In the genomic region with DNA sequence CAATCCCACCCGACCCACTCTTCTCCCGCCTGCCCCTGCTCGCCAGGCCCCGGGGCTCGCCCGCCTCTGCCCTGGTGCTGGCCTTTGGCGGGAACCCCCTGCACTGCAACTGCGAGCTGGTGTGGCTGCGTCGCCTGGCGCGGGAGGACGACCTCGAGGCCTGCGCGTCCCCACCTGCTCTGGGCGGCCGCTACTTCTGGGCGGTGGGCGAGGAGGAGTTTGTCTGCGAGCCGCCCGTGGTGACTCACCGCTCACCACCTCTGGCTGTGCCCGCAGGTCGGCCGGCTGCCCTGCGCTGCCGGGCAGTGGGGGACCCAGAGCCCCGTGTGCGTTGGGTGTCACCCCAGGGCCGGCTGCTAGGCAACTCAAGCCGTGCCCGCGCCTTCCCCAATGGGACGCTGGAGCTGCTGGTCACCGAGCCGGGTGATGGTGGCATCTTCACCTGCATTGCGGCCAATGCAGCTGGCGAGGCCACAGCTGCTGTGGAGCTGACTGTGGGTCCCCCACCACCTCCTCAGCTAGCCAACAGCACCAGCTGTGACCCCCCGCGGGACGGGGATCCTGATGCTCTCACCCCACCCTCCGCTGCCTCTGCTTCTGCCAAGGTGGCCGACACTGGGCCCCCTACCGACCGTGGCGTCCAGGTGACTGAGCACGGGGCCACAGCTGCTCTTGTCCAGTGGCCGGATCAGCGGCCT, we compare ENCODE assay signal across 17 cellular contexts. TPM values are rescaled to one million over a fixed set of nuclear protein-coding genes. Genes with fewer than 3 reads are reported as not detected.
DNase-seq lines count a peak whose midpoint lies in the region; ATAC-seq, FAIRE-seq and TF ChIP-seq lines count a peak whose summit lies in the region.
"Had no signal": no experiment of that assay in that cellular context is flagged by ENCODE, and none has a peak within 500 bp of the region (broad histone marks: within the 10 kb centered on the region; RNA-seq: fewer than 3 reads in every experiment).

No MANE protein-coding gene starts in this region.

- H3K9ac ChIP-seq in HepG2 (ENCODE audit: insufficient read depth, low read depth, low read length) = no peak overlapping the region
- H3K9ac ChIP-seq: BLaER1 had no signal

- H3K27ac Mint-ChIP-seq in T-helper 17 cell (peak overlapping the region; percentile 51), T-cell (no peak overlapping the region)
- no peak overlapping the region for H3K27ac Mint-ChIP-seq in CD8-positive, alpha-beta memory T cell
- H3K27ac Mint-ChIP-seq: GM23338 had no signal

- H3K4me2 ChIP-seq in HepG2 (ENCODE audit: low read depth, low read length) = no peak overlapping the region
- H3K4me2 ChIP-seq: BLaER1, GM23338 had no signal

- peak overlapping the region; percentile 41 for H3K4me3 Mint-ChIP-seq in T-helper 17 cell
- H3K4me3 Mint-ChIP-seq in CD8-positive, alpha-beta memory T cell = no peak overlapping the region
- peak overlapping the region in 1 of 3 donors; percentile 84 for H3K4me3 Mint-ChIP-seq in T-cell
- H3K4me3 Mint-ChIP-seq: GM23338 had no signal

- no peak for TF ChIP-seq RAD21 in HepG2 (CRISPR knock-in tag; IDR thresholded peaks at IDR 0.05)

- no peaks in the 10 kb centered on the region; a peak in 1 of 5 replicates for H3K27me3 ChIP-seq in HepG2 (ENCODE audit: control insufficient read depth in 1 of 2, insufficient read depth in 2 of 2, low read length in 2 of 2)
- H3K27me3 ChIP-seq in CD8-positive, alpha-beta memory T cell (ENCODE audit: insufficient read depth, low read length, poor library complexity, severe bottlenecking) = no peaks in the 10 kb centered on the region

- 94% methylated on average over 30 of the region's 51 CpGs for WGBS in HepG2 (ENCODE audit: low lambda C conversion rate)

- no peaks in the 10 kb centered on the region for H3K27me3 Mint-ChIP-seq in T-helper 17 cell
- peaks cover 0 to 2% of the 10 kb centered on the region in 2 donors for H3K27me3 Mint-ChIP-seq in CD8-positive, alpha-beta memory T cell
- H3K27me3 Mint-ChIP-seq in T-cell = no peaks in the 10 kb centered on the region

- H3K4me1 ChIP-seq in HepG2 (ENCODE audit: insufficient read depth, low read length) = peaks cover 38% of the 10 kb centered on the region
- peaks cover 31% of the 10 kb centered on the region for H3K4me1 ChIP-seq in CD8-positive, alpha-beta memory T cell (ENCODE audit: insufficient read depth, low read length)

- ATAC-seq in T-helper 17 cell (no peak), HepG2 (no peak), T-cell (replicated peaks in 1 of 4) (no peak)
- ATAC-seq: GM23338, K562 had no signal

- BruUV-seq in HepG2 (replicated peaks; lab: Mats Ljungman, UMichigan) = no TSS peak

- POLR2A ChIA-PET in HepG2 (lab: Yijun Ruan, JAX) (no interaction called here), T-cell (lab: Charles Lee) (interaction anchor here in 1 of 2 donors (0.5 kb wide), 1 partner anchor 170 kb away, joined by 3 read pairs; no protein-coding TSS in a partner anchor)
- POLR2A ChIA-PET in CD8-positive, alpha-beta memory T cell (lab: Charles Lee) = no interaction called here

- H3K4me3 ChIP-seq in HepG2 (replicated peaks in 1 of 3; ENCODE audit: insufficient read depth in 1 of 3, low read depth in 2 of 3, low read length in 3 of 3) = no peak overlapping the region
- no peak overlapping the region for H3K4me3 ChIP-seq in CD8-positive, alpha-beta memory T cell (ENCODE audit: low read length)
- H3K4me3 ChIP-seq: BLaER1, GM23338, K562 had no signal

- TF ChIP-seq POLR2A in HepG2 (IDR thresholded peaks at IDR 0.05; ENCODE audit: insufficient read depth in 1 of 2, low read depth in 2 of 2, low read length in 2 of 2) = no peak

- H2AFZ ChIP-seq in HepG2 (ENCODE audit: low read length) = no peak overlapping the region
- H2AFZ ChIP-seq: GM23338 had no signal

- H4K20me1 ChIP-seq in HepG2 (ENCODE audit: insufficient read depth, low read length) = 0 out of 2 replicates have a peak, but pooled peaks cover 8% of the 10 kb centered on the region

- no peaks in the 10 kb centered on the region; a peak in 1 of 5 replicates for H3K36me3 ChIP-seq in HepG2 (replicated peaks in 1 of 2; ENCODE audit: control insufficient read depth in 1 of 2, insufficient read depth in 2 of 2, low read length in 2 of 2)
- H3K36me3 ChIP-seq in CD8-positive, alpha-beta memory T cell (ENCODE audit: insufficient read depth, low read length) = no peaks in the 10 kb centered on the region

- intact Hi-C loops in HepG2 (cut with micrococcal nuclease; ENCODE audit: unreplicated experiment) = no loop called here

- H3K4me1 Mint-ChIP-seq in T-helper 17 cell = peaks cover 44% of the 10 kb centered on the region
- peaks cover 29 to 46% (median 39%) of the 10 kb centered on the region in 3 donors for H3K4me1 Mint-ChIP-seq in CD8-positive, alpha-beta memory T cell
- peaks cover 44 to 55% (median 44%) of the 10 kb centered on the region in 3 donors for H3K4me1 Mint-ChIP-seq in T-cell

- CTCF ChIA-PET in HepG2 (lab: Yijun Ruan, JAX; ENCODE audit: low intra/inter-chr PET ratio, low total read pairs) (no interaction called here), T-cell (lab: Charles Lee) (no interaction called here)
- CTCF ChIA-PET in CD8-positive, alpha-beta memory T cell (lab: Charles Lee) = interaction anchor here (1.8 to 2.4 kb wide), 2 partner anchors 57 to 80 kb away, joined by 4 to 5 read pairs; no protein-coding TSS in a partner anchor

- TF ChIP-seq EP300 in HepG2 (IDR thresholded peaks at IDR 0.05; ENCODE audit: low read depth in 2 of 2, low read length in 2 of 2) (no peak), HepG2 (CRISPR knock-in tag; IDR thresholded peaks at IDR 0.05; ENCODE audit: borderline replicate concordance) (no peak)

- peak; percentile 12 for DNase-seq in GM13977 (ENCODE audit: low spot score)
- DNase-seq in T-helper 17 cell = no peak
- DNase-seq in HepG2 (ENCODE audit: low spot score) = no peak
- DNase-seq in middle frontal gyrus (ENCODE audit: extremely low spot score, low spot score) = no peak
- no peak for DNase-seq in pons (ENCODE audit: low spot score)
- DNase-seq in CD8-positive, alpha-beta memory T cell = no peak
- DNase-seq in T-cell = no peak
- DNase-seq: DMS53, GF-D8, HCEC 1CT had no signal

- H3K9me3 Mint-ChIP-seq in CD8-positive, alpha-beta memory T cell = no peaks in the 10 kb centered on the region
- H3K9me3 Mint-ChIP-seq in T-cell = no peaks in the 10 kb centered on the region
- H3K9me3 Mint-ChIP-seq: GM23338 had no signal

- in situ Hi-C loops in GM13977 (cut with MboI; ENCODE audit: low pct_unique_long_range_greater_than_20kb, low sequenced_read_pairs, unreplicated experiment) (no loop called here), HepG2 (cut with HindIII; ENCODE audit: extremely low pct_ligation_motif_present, low pct_unique_long_range_greater_than_20kb) (no loop called here)

- no peak for TF ChIP-seq CTCF in GM13977 (IDR thresholded peaks at IDR 0.05; ENCODE audit: extremely low read depth, insufficient read depth, missing control alignments)
- TF ChIP-seq CTCF in HepG2 (CRISPR knock-in tag; IDR thresholded peaks at IDR 0.05) = no peak

- H3K27ac ChIP-seq in HepG2 (ENCODE audit: extremely low read length, insufficient read depth, low read length) = no peak overlapping the region
- no peak overlapping the region for H3K27ac ChIP-seq in CD8-positive, alpha-beta memory T cell (ENCODE audit: low read depth, low read length)
- H3K27ac ChIP-seq: BLaER1 had no signal

- no peak for FAIRE-seq in HepG2 (lab: Jason Lieb, UNC)
- FAIRE-seq: A204.1, GM18507, HTR-8/SVneo, K562 had no signal

- H3K36me3 Mint-ChIP-seq in T-helper 17 cell (ENCODE audit: low read depth) = peaks cover 32% of the 10 kb centered on the region
- peaks cover 0 to 53% (median 11%) of the 10 kb centered on the region in 3 donors for H3K36me3 Mint-ChIP-seq in CD8-positive, alpha-beta memory T cell
- peaks cover 35% of the 10 kb centered on the region for H3K36me3 Mint-ChIP-seq in T-cell

- no peaks in the 10 kb centered on the region for H3K79me2 ChIP-seq in HepG2 (ENCODE audit: insufficient read depth, low read length)

- no peaks in the 10 kb centered on the region for H3K9me3 ChIP-seq in T-helper 17 cell (ENCODE audit: control insufficient read depth, low read length, poor library complexity, severe bottlenecking)
- H3K9me3 ChIP-seq in HepG2 (ENCODE audit: low read length) = no peaks in the 10 kb centered on the region
- H3K9me3 ChIP-seq in CD8-positive, alpha-beta memory T cell (ENCODE audit: low read length) = no peaks in the 10 kb centered on the region
- H3K9me3 ChIP-seq: BLaER1 had no signal

RNA-seq across cellular contexts. Expression of a gene that starts 4.1 kb away (rescaled TPM):
- total RNA-seq in T-helper 17 cell = 1 to 10 TPM; 6.8 to 8.7 TPM
- total RNA-seq in HepG2 (2016; rRNA removed; fragmentation: Illumina TruSeq; extraction: Trizol) = 1.1 and 1.6 TPM in 2 replicates
- 0.40 and 0.79 TPM in 2 replicates for total RNA-seq in HepG2 (2016; cell fraction: cytosol; rRNA removed; fragmentation: Illumina TruSeq; extraction: Trizol; ENCODE audit: low read depth)
- 0.77 and 1.4 TPM in 2 replicates for total RNA-seq in HepG2 (2016; cell fraction: insoluble cytoplasmic fraction; rRNA removed; fragmentation: Illumina TruSeq; extraction: Trizol)
- 3.2 and 3.3 TPM in 2 replicates for total RNA-seq in HepG2 (2016; cell fraction: membrane; rRNA removed; fragmentation: Illumina TruSeq; extraction: Trizol)
- total RNA-seq in HepG2 (2016; cell fraction: nucleus; rRNA removed; fragmentation: Illumina TruSeq; extraction: Trizol) = 1.0 and 1.3 TPM in 2 replicates
- 0.74 and 0.91 TPM in 2 replicates for polyA plus RNA-seq in HepG2 (2011; rRNA removed)
- polyA plus RNA-seq in HepG2 (2011; cell fraction: cytosol; rRNA removed) = 0.47 and 0.78 TPM in 2 replicates
- polyA plus RNA-seq in HepG2 (2011; cell fraction: nucleus; rRNA removed) = 3.4 TPM in 2 replicates
- polyA plus RNA-seq in HepG2 (2012) = 2.5 and 3.6 TPM in 2 replicates
- 2.6 TPM in 2 replicates for polyA plus RNA-seq in HepG2 (2016; cell fraction: cytosol; fragmentation: Illumina TruSeq; extraction: Trizol; ENCODE audit: low read depth)
- 4.2 and 5.4 TPM in 2 replicates for polyA plus RNA-seq in HepG2 (2016; cell fraction: insoluble cytoplasmic fraction; fragmentation: Illumina TruSeq; extraction: Trizol; ENCODE audit: low read depth)
- polyA plus RNA-seq in HepG2 (2016; cell fraction: membrane; fragmentation: Illumina TruSeq; extraction: Trizol; ENCODE audit: low read depth) = 8.0 and 8.2 TPM in 2 replicates
- 3.9 and 5.6 TPM in 2 replicates for polyA plus RNA-seq in HepG2 (2016; cell fraction: nucleus; fragmentation: Illumina TruSeq; extraction: Trizol; ENCODE audit: insufficient read depth, low read depth)
- 1.2 and 2.4 TPM in 2 replicates for polyA minus RNA-seq in HepG2 (2011; rRNA and poly(A)+ RNA removed; ENCODE audit: low replicate concordance)
- 2.5 and 3.3 TPM in 2 replicates for polyA minus RNA-seq in HepG2 (2011; cell fraction: cytosol; rRNA and poly(A)+ RNA removed)
- 1.8 and 3.2 TPM in 2 replicates for polyA minus RNA-seq in HepG2 (2011; cell fraction: nucleus; rRNA and poly(A)+ RNA removed)
- total RNA-seq in CD8-positive, alpha-beta memory T cell = 10 to 100 TPM; 12.4 to 12.5 TPM
- polyA plus RNA-seq in CD8-positive, alpha-beta memory T cell = 3.0 TPM
- 10 to 100 TPM in 4 of 5 donors, 1 to 10 TPM in 1; 9.2 to 20.8 (median 15.3) TPM for total RNA-seq in T-cell

RNA-seq across cellular contexts. Expression of a gene that starts 32.1 kb away (rescaled TPM):
- 10 to 100 TPM in 1 of 2 donors, 1 to 10 TPM in 1; 5.9 to 16.7 TPM for total RNA-seq in T-helper 17 cell
- not detected in 2 replicates for total RNA-seq in HepG2 (2016; rRNA removed; fragmentation: Illumina TruSeq; extraction: Trizol)
- not detected in 2 replicates for total RNA-seq in HepG2 (2016; cell fraction: cytosol; rRNA removed; fragmentation: Illumina TruSeq; extraction: Trizol; ENCODE audit: low read depth)
- not detected in 2 replicates for total RNA-seq in HepG2 (2016; cell fraction: insoluble cytoplasmic fraction; rRNA removed; fragmentation: Illumina TruSeq; extraction: Trizol)
- not detected in 2 replicates for total RNA-seq in HepG2 (2016; cell fraction: membrane; rRNA removed; fragmentation: Illumina TruSeq; extraction: Trizol)
- total RNA-seq in HepG2 (2016; cell fraction: nucleus; rRNA removed; fragmentation: Illumina TruSeq; extraction: Trizol) = not detected in 2 replicates
- 0.20 TPM in 1 of 2 replicates, not detected in the other for polyA plus RNA-seq in HepG2 (2011; rRNA removed)
- not detected in 2 replicates for polyA plus RNA-seq in HepG2 (2011; cell fraction: cytosol; rRNA removed)
- polyA plus RNA-seq in HepG2 (2011; cell fraction: nucleus; rRNA removed) = not detected in 2 replicates
- polyA plus RNA-seq in HepG2 (2012) = not detected in 2 replicates
- polyA plus RNA-seq in HepG2 (2016; cell fraction: cytosol; fragmentation: Illumina TruSeq; extraction: Trizol; ENCODE audit: low read depth) = not detected in 2 replicates
- polyA plus RNA-seq in HepG2 (2016; cell fraction: insoluble cytoplasmic fraction; fragmentation: Illumina TruSeq; extraction: Trizol; ENCODE audit: low read depth) = not detected in 2 replicates
- polyA plus RNA-seq in HepG2 (2016; cell fraction: membrane; fragmentation: Illumina TruSeq; extraction: Trizol; ENCODE audit: low read depth) = not detected in 2 replicates
- polyA plus RNA-seq in HepG2 (2016; cell fraction: nucleus; fragmentation: Illumina TruSeq; extraction: Trizol; ENCODE audit: insufficient read depth, low read depth) = not detected in 2 replicates
- not detected in 2 replicates for polyA minus RNA-seq in HepG2 (2011; rRNA and poly(A)+ RNA removed; ENCODE audit: low replicate concordance)
- not detected in 2 replicates for polyA minus RNA-seq in HepG2 (2011; cell fraction: cytosol; rRNA and poly(A)+ RNA removed)
- not detected in 2 replicates for polyA minus RNA-seq in HepG2 (2011; cell fraction: nucleus; rRNA and poly(A)+ RNA removed)
- 1 to 10 TPM; 6.4 to 6.8 TPM for total RNA-seq in CD8-positive, alpha-beta memory T cell
- polyA plus RNA-seq in CD8-positive, alpha-beta memory T cell = 96.2 TPM
- 1 to 10 TPM; 2.3 to 7.0 (median 2.9) TPM for total RNA-seq in T-cell
- total RNA-seq: GM23338 had no signal
- polyA plus RNA-seq: AG04450, GM23338 had no signal

RNA-seq across cellular contexts. Expression of a gene that starts 37.9 kb away (rescaled TPM):
- total RNA-seq in T-helper 17 cell (10 to 100 TPM; 63.0 to 73.7 TPM), HepG2 (2016; rRNA removed; fragmentation: Illumina TruSeq; extraction: Trizol) (0.24 TPM in 1 of 2 replicates, not detected in the other), T-cell (100 to 1,000 TPM in 2 of 5 donors, 10 to 100 TPM in 3; 60.1 to 165 (median 77.2) TPM)
- total RNA-seq in HepG2 (2016; cell fraction: cytosol; rRNA removed; fragmentation: Illumina TruSeq; extraction: Trizol; ENCODE audit: low read depth) = 0.79 TPM in 1 of 2 replicates, not detected in the other
- total RNA-seq in HepG2 (2016; cell fraction: insoluble cytoplasmic fraction; rRNA removed; fragmentation: Illumina TruSeq; extraction: Trizol) = not detected in 2 replicates
- total RNA-seq in HepG2 (2016; cell fraction: membrane; rRNA removed; fragmentation: Illumina TruSeq; extraction: Trizol) = 0.65 TPM in 1 of 2 replicates, not detected in the other
- not detected in 2 replicates for total RNA-seq in HepG2 (2016; cell fraction: nucleus; rRNA removed; fragmentation: Illumina TruSeq; extraction: Trizol)
- 1.2 and 2.3 TPM in 2 replicates for polyA plus RNA-seq in HepG2 (2011; rRNA removed)
- 2.2 TPM in 2 replicates for polyA plus RNA-seq in HepG2 (2011; cell fraction: cytosol; rRNA removed)
- polyA plus RNA-seq in HepG2 (2011; cell fraction: nucleus; rRNA removed) = 0.64 and 0.72 TPM in 2 replicates
- polyA plus RNA-seq in HepG2 (2012) = 0.37 and 0.60 TPM in 2 replicates
- 0.61 TPM in 1 of 2 replicates, not detected in the other for polyA plus RNA-seq in HepG2 (2016; cell fraction: cytosol; fragmentation: Illumina TruSeq; extraction: Trizol; ENCODE audit: low read depth)
- polyA plus RNA-seq in HepG2 (2016; cell fraction: insoluble cytoplasmic fraction; fragmentation: Illumina TruSeq; extraction: Trizol; ENCODE audit: low read depth) = not detected in 2 replicates
- polyA plus RNA-seq in HepG2 (2016; cell fraction: membrane; fragmentation: Illumina TruSeq; extraction: Trizol; ENCODE audit: low read depth) = not detected in 2 replicates
- 1.6 TPM in 2 replicates for polyA plus RNA-seq in HepG2 (2016; cell fraction: nucleus; fragmentation: Illumina TruSeq; extraction: Trizol; ENCODE audit: insufficient read depth, low read depth)
- 0.77 and 4.2 TPM in 2 replicates for polyA minus RNA-seq in HepG2 (2011; rRNA and poly(A)+ RNA removed; ENCODE audit: low replicate concordance)
- polyA minus RNA-seq in HepG2 (2011; cell fraction: cytosol; rRNA and poly(A)+ RNA removed) = not detected in 2 replicates
- polyA minus RNA-seq in HepG2 (2011; cell fraction: nucleus; rRNA and poly(A)+ RNA removed) = not detected in 2 replicates
- 10 to 100 TPM; 53.4 to 60.1 TPM for total RNA-seq in CD8-positive, alpha-beta memory T cell
- polyA plus RNA-seq in CD8-positive, alpha-beta memory T cell = 1,883 TPM
- total RNA-seq: GM23338 had no signal

RNA-seq across cellular contexts. Expression of a gene that starts 39.9 kb away (rescaled TPM):
- 100 to 1,000 TPM; 128 to 140 TPM for total RNA-seq in T-helper 17 cell
- 0.38 and 2.1 TPM in 2 replicates for total RNA-seq in HepG2 (2016; rRNA removed; fragmentation: Illumina TruSeq; extraction: Trizol)
- 1.1 and 1.7 TPM in 2 replicates for total RNA-seq in HepG2 (2016; cell fraction: cytosol; rRNA removed; fragmentation: Illumina TruSeq; extraction: Trizol; ENCODE audit: low read depth)
- 0.33 and 1.8 TPM in 2 replicates for total RNA-seq in HepG2 (2016; cell fraction: insoluble cytoplasmic fraction; rRNA removed; fragmentation: Illumina TruSeq; extraction: Trizol)
- 0.87 and 2.1 TPM in 2 replicates for total RNA-seq in HepG2 (2016; cell fraction: membrane; rRNA removed; fragmentation: Illumina TruSeq; extraction: Trizol)
- 1.2 and 3.4 TPM in 2 replicates for total RNA-seq in HepG2 (2016; cell fraction: nucleus; rRNA removed; fragmentation: Illumina TruSeq; extraction: Trizol)
- polyA plus RNA-seq in HepG2 (2011; rRNA removed) = 1.6 and 2.3 TPM in 2 replicates
- polyA plus RNA-seq in HepG2 (2011; cell fraction: cytosol; rRNA removed) = 0.45 and 0.74 TPM in 2 replicates
- polyA plus RNA-seq in HepG2 (2011; cell fraction: nucleus; rRNA removed) = 13.5 and 15.3 TPM in 2 replicates
- polyA plus RNA-seq in HepG2 (2012) = 0.69 and 1.1 TPM in 2 replicates
- 1.3 and 1.8 TPM in 2 replicates for polyA plus RNA-seq in HepG2 (2016; cell fraction: cytosol; fragmentation: Illumina TruSeq; extraction: Trizol; ENCODE audit: low read depth)
- 0.28 and 0.74 TPM in 2 replicates for polyA plus RNA-seq in HepG2 (2016; cell fraction: insoluble cytoplasmic fraction; fragmentation: Illumina TruSeq; extraction: Trizol; ENCODE audit: low read depth)
- polyA plus RNA-seq in HepG2 (2016; cell fraction: membrane; fragmentation: Illumina TruSeq; extraction: Trizol; ENCODE audit: low read depth) = 0.70 and 1.0 TPM in 2 replicates
- polyA plus RNA-seq in HepG2 (2016; cell fraction: nucleus; fragmentation: Illumina TruSeq; extraction: Trizol; ENCODE audit: insufficient read depth, low read depth) = 6.4 and 8.2 TPM in 2 replicates
- polyA minus RNA-seq in HepG2 (2011; rRNA and poly(A)+ RNA removed; ENCODE audit: low replicate concordance) = 8.6 and 15.8 TPM in 2 replicates
- 2.5 TPM in 1 of 2 replicates, not detected in the other for polyA minus RNA-seq in HepG2 (2011; cell fraction: cytosol; rRNA and poly(A)+ RNA removed)
- 7.7 and 8.0 TPM in 2 replicates for polyA minus RNA-seq in HepG2 (2011; cell fraction: nucleus; rRNA and poly(A)+ RNA removed)
- total RNA-seq in CD8-positive, alpha-beta memory T cell = 10 to 100 TPM; 63.3 to 66.5 TPM
- 3.0 TPM for polyA plus RNA-seq in CD8-positive, alpha-beta memory T cell
- total RNA-seq in T-cell = 10 to 100 TPM; 45.1 to 78.3 (median 51.4) TPM

RNA-seq across cellular contexts. Expression of a gene that starts 54.8 kb away (rescaled TPM):
- 1 to 10 TPM; 6.2 to 6.9 TPM for total RNA-seq in T-helper 17 cell
- 21.0 and 22.8 TPM in 2 replicates for total RNA-seq in HepG2 (2016; rRNA removed; fragmentation: Illumina TruSeq; extraction: Trizol)
- 10.6 and 12.2 TPM in 2 replicates for total RNA-seq in HepG2 (2016; cell fraction: cytosol; rRNA removed; fragmentation: Illumina TruSeq; extraction: Trizol; ENCODE audit: low read depth)
- 20.9 and 21.2 TPM in 2 replicates for total RNA-seq in HepG2 (2016; cell fraction: insoluble cytoplasmic fraction; rRNA removed; fragmentation: Illumina TruSeq; extraction: Trizol)
- total RNA-seq in HepG2 (2016; cell fraction: membrane; rRNA removed; fragmentation: Illumina TruSeq; extraction: Trizol) = 21.9 and 24.8 TPM in 2 replicates
- total RNA-seq in HepG2 (2016; cell fraction: nucleus; rRNA removed; fragmentation: Illumina TruSeq; extraction: Trizol) = 10.8 and 12.0 TPM in 2 replicates
- 17.8 and 18.7 TPM in 2 replicates for polyA plus RNA-seq in HepG2 (2011; rRNA removed)
- 24.1 and 32.9 TPM in 2 replicates for polyA plus RNA-seq in HepG2 (2011; cell fraction: cytosol; rRNA removed)
- 16.2 and 17.2 TPM in 2 replicates for polyA plus RNA-seq in HepG2 (2011; cell fraction: nucleus; rRNA removed)
- polyA plus RNA-seq in HepG2 (2012) = 11.8 and 14.9 TPM in 2 replicates
- polyA plus RNA-seq in HepG2 (2016; cell fraction: cytosol; fragmentation: Illumina TruSeq; extraction: Trizol; ENCODE audit: low read depth) = 10.2 and 10.4 TPM in 2 replicates
- 24.9 and 26.1 TPM in 2 replicates for polyA plus RNA-seq in HepG2 (2016; cell fraction: insoluble cytoplasmic fraction; fragmentation: Illumina TruSeq; extraction: Trizol; ENCODE audit: low read depth)
- polyA plus RNA-seq in HepG2 (2016; cell fraction: membrane; fragmentation: Illumina TruSeq; extraction: Trizol; ENCODE audit: low read depth) = 18.7 and 21.3 TPM in 2 replicates
- 17.9 and 19.2 TPM in 2 replicates for polyA plus RNA-seq in HepG2 (2016; cell fraction: nucleus; fragmentation: Illumina TruSeq; extraction: Trizol; ENCODE audit: insufficient read depth, low read depth)
- 6.1 and 13.8 TPM in 2 replicates for polyA minus RNA-seq in HepG2 (2011; rRNA and poly(A)+ RNA removed; ENCODE audit: low replicate concordance)
- 7.8 and 9.5 TPM in 2 replicates for polyA minus RNA-seq in HepG2 (2011; cell fraction: cytosol; rRNA and poly(A)+ RNA removed)
- polyA minus RNA-seq in HepG2 (2011; cell fraction: nucleus; rRNA and poly(A)+ RNA removed) = 7.1 and 8.1 TPM in 2 replicates
- total RNA-seq in CD8-positive, alpha-beta memory T cell = 10 to 100 TPM; 21.0 to 21.9 TPM
- 54.2 TPM for polyA plus RNA-seq in CD8-positive, alpha-beta memory T cell
- total RNA-seq in T-cell = 10 to 100 TPM; 10.2 to 30.5 (median 27.3) TPM

Comparison
In these comparisons a context has a peak if more than half of its experiments do, and no peak if none do; other contexts are left out.
1. RNA of a gene that starts 37.9 kb away (total RNA-seq): 60.1 to 165 TPM in T-cell, 63.0 to 73.7 TPM in T-helper 17 cell and 53.4 to 60.1 TPM in CD8-positive, alpha-beta memory T cell; 0.24 to 0.79 TPM in HepG2; every median in the first group is over 10 times any median in the second.